ENCODE assay signal across 11 cellular contexts in genomic region chr3:32302601-32303000, GRCh38.
A peak's percentile ranks its signal among the peaks of the same experiment; 100 is the strongest.
DNase-seq lines count a peak whose midpoint lies in the region; ATAC-seq and TF ChIP-seq lines count a peak whose summit lies in the region.
"Had no signal": no experiment of that assay in that cellular context is flagged by ENCODE, and none has a peak within 500 bp of the region (broad histone marks: within the 10 kb centered on the region; RNA-seq: fewer than 3 reads in every experiment).

No MANE protein-coding gene starts in this region.

- peaks cover 81% of the 10 kb centered on the region for H3K4me1 Mint-ChIP-seq in activated naive CD4-positive, alpha-beta T cell treated with anti-CD3 and anti-CD28 coated beads, Interleukin-2, amount 50 U/mL, for 24 hours
- peaks cover 70% of the 10 kb centered on the region for H3K4me1 Mint-ChIP-seq in activated T-helper 1 cell treated with anti-CD3 and anti-CD28 coated beads, Interleukin-12 subunit alpha, Interleukin-12 subunit beta, Interleukin-2, Interleukin-4 antibody, amounts not matched to agents 30 ng/mL and 10 ng/mL and 1 ng/mL, durations not matched to agents 14 hours and 24 hours and 36 hours (ENCODE audit: low read depth)
- H3K4me1 Mint-ChIP-seq in mesothelial cell of epicardium, result peaks cover 39% of the 10 kb centered on the region
- H3K4me1 Mint-ChIP-seq in type B pancreatic cell (ENCODE audit: unreplicated experiment), result peaks cover 27% of the 10 kb centered on the region
- peaks cover 4% of the 10 kb centered on the region for H3K4me1 Mint-ChIP-seq in osteocyte (ENCODE audit: unreplicated experiment)

- H3K4me3 Mint-ChIP-seq in activated naive CD4-positive, alpha-beta T cell treated with anti-CD3 and anti-CD28 coated beads, Interleukin-2, amount 50 U/mL, for 24 hours, result peak overlapping the region; percentile 69
- peak overlapping the region; percentile 48 for H3K4me3 Mint-ChIP-seq in activated T-helper 1 cell treated with anti-CD3 and anti-CD28 coated beads, Interleukin-12 subunit alpha, Interleukin-12 subunit beta, Interleukin-2, Interleukin-4 antibody, amounts not matched to agents 30 ng/mL and 10 ng/mL and 1 ng/mL, durations not matched to agents 14 hours and 24 hours and 36 hours
- no peak overlapping the region for H3K4me3 Mint-ChIP-seq in mesothelial cell of epicardium
- no peak overlapping the region for H3K4me3 Mint-ChIP-seq in type B pancreatic cell
- no peak overlapping the region for H3K4me3 Mint-ChIP-seq in osteocyte (ENCODE audit: unreplicated experiment)

- no peaks in the 10 kb centered on the region for H3K27me3 Mint-ChIP-seq in activated naive CD4-positive, alpha-beta T cell treated with anti-CD3 and anti-CD28 coated beads, Interleukin-2, amount 50 U/mL, for 24 hours
- no peaks in the 10 kb centered on the region for H3K27me3 Mint-ChIP-seq in activated T-helper 1 cell treated with anti-CD3 and anti-CD28 coated beads, Interleukin-12 subunit alpha, Interleukin-12 subunit beta, Interleukin-2, Interleukin-4 antibody, amounts not matched to agents 30 ng/mL and 10 ng/mL and 1 ng/mL, durations not matched to agents 14 hours and 24 hours and 36 hours (ENCODE audit: insufficient read depth)
- H3K27me3 Mint-ChIP-seq in mesothelial cell of epicardium (ENCODE audit: low read depth) (no peaks in the 10 kb centered on the region), type B pancreatic cell (no peaks in the 10 kb centered on the region), osteocyte (ENCODE audit: unreplicated experiment) (no peaks in the 10 kb centered on the region)

- H3K36me3 Mint-ChIP-seq in activated naive CD4-positive, alpha-beta T cell treated with anti-CD3 and anti-CD28 coated beads, Interleukin-2, amount 50 U/mL, for 24 hours, result peaks cover 9% of the 10 kb centered on the region
- H3K36me3 Mint-ChIP-seq in activated T-helper 1 cell treated with anti-CD3 and anti-CD28 coated beads, Interleukin-12 subunit alpha, Interleukin-12 subunit beta, Interleukin-2, Interleukin-4 antibody, amounts not matched to agents 30 ng/mL and 10 ng/mL and 1 ng/mL, durations not matched to agents 14 hours and 24 hours and 36 hours (ENCODE audit: low read depth), result peaks cover 12% of the 10 kb centered on the region
- no peaks in the 10 kb centered on the region for H3K36me3 Mint-ChIP-seq in mesothelial cell of epicardium
- peaks cover 4% of the 10 kb centered on the region for H3K36me3 Mint-ChIP-seq in type B pancreatic cell
- no peaks in the 10 kb centered on the region for H3K36me3 Mint-ChIP-seq in osteocyte (ENCODE audit: unreplicated experiment)

- H3K9me3 Mint-ChIP-seq in activated naive CD4-positive, alpha-beta T cell treated with anti-CD3 and anti-CD28 coated beads, Interleukin-2, amount 50 U/mL, for 24 hours, result peaks cover 5% of the 10 kb centered on the region
- H3K9me3 Mint-ChIP-seq in activated T-helper 1 cell treated with anti-CD3 and anti-CD28 coated beads, Interleukin-12 subunit alpha, Interleukin-12 subunit beta, Interleukin-2, Interleukin-4 antibody, amounts not matched to agents 30 ng/mL and 10 ng/mL and 1 ng/mL, durations not matched to agents 14 hours and 24 hours and 36 hours, result no peaks in the 10 kb centered on the region
- H3K9me3 Mint-ChIP-seq in mesothelial cell of epicardium (peaks cover 3% of the 10 kb centered on the region), type B pancreatic cell (peaks cover 5% of the 10 kb centered on the region), osteocyte (ENCODE audit: unreplicated experiment) (no peaks in the 10 kb centered on the region)

- no peak for DNase-seq in activated naive CD4-positive, alpha-beta T cell treated with Interleukin-2 at 50 U/mL for 16 hours
- DNase-seq in activated T-helper 1 cell treated with anti-CD3 and anti-CD28 coated beads, Interleukin-12 subunit alpha, Interleukin-12 subunit beta, Interleukin-2, Interleukin-4 antibody, amounts not matched to agents 30 ng/mL and 10 ng/mL and 1 ng/mL, durations not matched to agents 14 hours and 24 hours and 36 hours (ENCODE audit: low spot score), result no peak
- DNase-seq in mesothelial cell of epicardium (ENCODE audit: low spot score in 2 of 2, unreplicated experiment in 2 of 2) (no peak), type B pancreatic cell (ENCODE audit: extremely low spot score, unreplicated experiment) (no peak), osteocyte (ENCODE audit: extremely low spot score, unreplicated experiment) (no peak)
- no peak for DNase-seq in activated CD4-positive, CD25-positive, alpha-beta regulatory T cell treated with anti-CD3 and anti-CD28 coated beads, Interleukin-2, amount 50 U/mL, for 72 hours
- DNase-seq: glutamatergic neuron, NCI-H1048, NCI-H82 had no signal

- intact Hi-C loops in activated T-helper 1 cell treated with anti-CD3 and anti-CD28 coated beads, Interleukin-12 subunit alpha, Interleukin-12 subunit beta, Interleukin-2, Interleukin-4 antibody, amounts not matched to agents 30 ng/mL and 10 ng/mL and 1 ng/mL, durations not matched to agents 14 hours and 24 hours and 36 hours (cut with micrococcal nuclease), result loop anchor here (2.0 to 10.0 kb wide), 2 partner anchors 156 to 382 kb away; partner anchors contain the start of gene CNOT10

- TF ChIP-seq CTCF in mesothelial cell of epicardium (IDR thresholded peaks at IDR 0.05; ENCODE audit: unreplicated experiment), result no peak
- no peak for TF ChIP-seq CTCF in type B pancreatic cell (conservative IDR thresholded peaks at IDR 0.05)
- no peak for TF ChIP-seq CTCF in osteocyte (IDR thresholded peaks at IDR 0.05)

- H3K27ac Mint-ChIP-seq in activated naive CD4-positive, alpha-beta T cell treated with anti-CD3 and anti-CD28 coated beads, Interleukin-2, amount 50 U/mL, for 24 hours, result peak overlapping the region; percentile 95
- peak overlapping the region; percentile 85 for H3K27ac Mint-ChIP-seq in activated T-helper 1 cell treated with anti-CD3 and anti-CD28 coated beads, Interleukin-12 subunit alpha, Interleukin-12 subunit beta, Interleukin-2, Interleukin-4 antibody, amounts not matched to agents 30 ng/mL and 10 ng/mL and 1 ng/mL, durations not matched to agents 14 hours and 24 hours and 36 hours
- H3K27ac Mint-ChIP-seq in mesothelial cell of epicardium, result peak overlapping the region; percentile 96
- peak overlapping the region; percentile 70 for H3K27ac Mint-ChIP-seq in type B pancreatic cell
- no peak overlapping the region for H3K27ac Mint-ChIP-seq in osteocyte (ENCODE audit: unreplicated experiment)

- ATAC-seq in HG03039 (IDR thresholded peaks at IDR 0.05; ENCODE audit: unreplicated experiment), result no peak

Comparison
In these comparisons a context has a peak if more than half of its experiments do, and no peak if none do; other contexts are left out.
1. H3K4me3 Mint-ChIP-seq: peak in activated naive CD4-positive, alpha-beta T cell treated with anti-CD3 and anti-CD28 coated beads, Interleukin-2, amount 50 U/mL, for 24 hours (single experiment) and activated T-helper 1 cell treated with anti-CD3 and anti-CD28 coated beads, Interleukin-12 subunit alpha, Interleukin-12 subunit beta, Interleukin-2, Interleukin-4 antibody, amounts not matched to agents 30 ng/mL and 10 ng/mL and 1 ng/mL, durations not matched to agents 14 hours and 24 hours and 36 hours (single experiment); none in mesothelial cell of epicardium (single experiment), type B pancreatic cell (single experiment) and osteocyte (single experiment).